37 cellular contexts compared by ENCODE assay signal in genomic region chr3:61568127-61568526, GRCh38. TPM values are rescaled to one million over a fixed set of nuclear protein-coding genes. Genes with fewer than 3 reads are reported as not detected.
"Had no signal": no experiment of that assay in that cellular context is flagged by ENCODE, and none has a peak within 500 bp of the region (broad histone marks: within the 10 kb centered on the region; RNA-seq: fewer than 3 reads in every experiment).

No MANE protein-coding gene starts in this region.

- H3K27ac Mint-ChIP-seq: activated CD4-positive, alpha-beta memory T cell treated with anti-CD3 and anti-CD28 coated beads, Interleukin-2, amount 10 ng/mL, durations not matched to agents 7 days and 5 days; activated CD4-positive, alpha-beta T cell treated with anti-CD3 and anti-CD28 coated beads for 36 hours; activated CD4-positive, alpha-beta T cell treated with anti-CD3 and anti-CD28 coated beads, Interleukin-2, amount 10 ng/mL, durations not matched to agents 7 days and 5 days; activated CD8-positive, alpha-beta memory T cell treated with anti-CD3 and anti-CD28 coated beads, Interleukin-2, amount 10 ng/mL, durations not matched to agents 7 days and 5 days; activated CD8-positive, alpha-beta T cell treated with anti-CD3 and anti-CD28 coated beads, Interleukin-2, amount 10 ng/mL, durations not matched to agents 7 days and 5 days; activated naive CD4-positive, alpha-beta T cell treated with anti-CD3 and anti-CD28 coated beads, Interleukin-2, amount 10 ng/mL, durations not matched to agents 7 days and 5 days; activated naive CD4-positive, alpha-beta T cell treated with anti-CD3 and anti-CD28 coated beads, Interleukin-2, amount 50 U/mL, for 24 hours; activated naive CD8-positive, alpha-beta T cell; activated naive CD8-positive, alpha-beta T cell treated with anti-CD3 and anti-CD28 coated beads, Interleukin-2, amount 10 ng/mL, durations not matched to agents 7 days and 5 days; activated naive CD8-positive, alpha-beta T cell treated with anti-CD3 and anti-CD28 coated beads, Interleukin-2, amount 50 U/mL, for 24 hours; activated T-cell treated with anti-CD3 and anti-CD28 coated beads, Interleukin-2, amount 50 U/mL, for 24 hours; activated T-helper 2 cell treated with anti-CD3 and anti-CD28 coated beads, Interferon-gamma antibody, Interleukin-2, Interleukin-4, amounts not matched to agents 10 μg/mL and 5 μg/mL and 100 μg/mL, durations not matched to agents 14 hours and 24 hours and 36 hours; T-helper 1 cell treated with Interleukin-12 subunit alpha and Interleukin-12 subunit beta and Interleukin-4 antibody, amounts not matched to agents 30 μg/mL and 1 μg/mL, for 36 hours; T-helper 2 cell treated with Interferon-gamma antibody and Interleukin-4, amounts not matched to agents 5 μg/mL and 100 μg/mL, for 36 hours had no signal

- H3K4me3 Mint-ChIP-seq: activated CD4-positive, alpha-beta memory T cell treated with anti-CD3 and anti-CD28 coated beads, Interleukin-2, amount 10 ng/mL, durations not matched to agents 7 days and 5 days; activated CD4-positive, alpha-beta T cell treated with anti-CD3 and anti-CD28 coated beads for 36 hours; activated CD4-positive, alpha-beta T cell treated with anti-CD3 and anti-CD28 coated beads, Interleukin-2, amount 10 ng/mL, durations not matched to agents 7 days and 5 days; activated CD8-positive, alpha-beta memory T cell treated with anti-CD3 and anti-CD28 coated beads, Interleukin-2, amount 10 ng/mL, durations not matched to agents 7 days and 5 days; activated CD8-positive, alpha-beta T cell treated with anti-CD3 and anti-CD28 coated beads, Interleukin-2, amount 10 ng/mL, durations not matched to agents 7 days and 5 days; activated naive CD4-positive, alpha-beta T cell treated with anti-CD3 and anti-CD28 coated beads, Interleukin-2, amount 10 ng/mL, durations not matched to agents 7 days and 5 days; activated naive CD4-positive, alpha-beta T cell treated with anti-CD3 and anti-CD28 coated beads, Interleukin-2, amount 50 U/mL, for 24 hours; activated naive CD8-positive, alpha-beta T cell; activated naive CD8-positive, alpha-beta T cell treated with anti-CD3 and anti-CD28 coated beads, Interleukin-2, amount 10 ng/mL, durations not matched to agents 7 days and 5 days; activated naive CD8-positive, alpha-beta T cell treated with anti-CD3 and anti-CD28 coated beads, Interleukin-2, amount 50 U/mL, for 24 hours; activated T-cell treated with anti-CD3 and anti-CD28 coated beads, Interleukin-2, amount 50 U/mL, for 24 hours; T-helper 1 cell treated with Interleukin-12 subunit alpha and Interleukin-12 subunit beta and Interleukin-4 antibody, amounts not matched to agents 30 μg/mL and 1 μg/mL, for 36 hours; T-helper 2 cell treated with Interferon-gamma antibody and Interleukin-4, amounts not matched to agents 5 μg/mL and 100 μg/mL, for 36 hours had no signal

- H3K27ac ChIP-seq: ascending aorta, body of pancreas, brain microvascular endothelial cell, breast epithelium, VCaP had no signal

- FAIRE-seq: TTC549 had no signal

- H3K4me1 ChIP-seq: breast epithelium had no signal

- H3K4me1 Mint-ChIP-seq: activated CD4-positive, alpha-beta T cell treated with anti-CD3 and anti-CD28 coated beads, Interleukin-2, amount 10 ng/mL, durations not matched to agents 7 days and 5 days; activated CD8-positive, alpha-beta memory T cell treated with anti-CD3 and anti-CD28 coated beads, Interleukin-2, amount 10 ng/mL, durations not matched to agents 7 days and 5 days; activated naive CD8-positive, alpha-beta T cell treated with anti-CD3 and anti-CD28 coated beads, Interleukin-2, amount 10 ng/mL, durations not matched to agents 7 days and 5 days had no signal

- H3K9me3 Mint-ChIP-seq: activated CD4-positive, alpha-beta memory T cell treated with anti-CD3 and anti-CD28 coated beads, Interleukin-2, amount 10 ng/mL, durations not matched to agents 7 days and 5 days; activated CD4-positive, alpha-beta T cell treated with anti-CD3 and anti-CD28 coated beads, Interleukin-2, amount 10 ng/mL, durations not matched to agents 7 days and 5 days; activated naive CD4-positive, alpha-beta T cell treated with anti-CD3 and anti-CD28 coated beads, Interleukin-2, amount 10 ng/mL, durations not matched to agents 7 days and 5 days; activated naive CD4-positive, alpha-beta T cell treated with anti-CD3 and anti-CD28 coated beads, Interleukin-2, amount 50 U/mL, for 24 hours; activated naive CD8-positive, alpha-beta T cell treated with anti-CD3 and anti-CD28 coated beads, Interleukin-2, amount 10 ng/mL, durations not matched to agents 7 days and 5 days; activated naive CD8-positive, alpha-beta T cell treated with anti-CD3 and anti-CD28 coated beads, Interleukin-2, amount 50 U/mL, for 24 hours; activated T-cell treated with anti-CD3 and anti-CD28 coated beads, Interleukin-2, amount 50 U/mL, for 24 hours; activated T-helper 2 cell treated with anti-CD3 and anti-CD28 coated beads, Interferon-gamma antibody, Interleukin-2, Interleukin-4, amounts not matched to agents 10 μg/mL and 5 μg/mL and 100 μg/mL, durations not matched to agents 14 hours and 24 hours and 36 hours; T-helper 1 cell treated with Interleukin-12 subunit alpha and Interleukin-12 subunit beta and Interleukin-4 antibody, amounts not matched to agents 30 μg/mL and 1 μg/mL, for 36 hours; T-helper 2 cell treated with Interferon-gamma antibody and Interleukin-4, amounts not matched to agents 5 μg/mL and 100 μg/mL, for 36 hours had no signal

- H3K36me3 Mint-ChIP-seq: activated CD8-positive, alpha-beta memory T cell treated with anti-CD3 and anti-CD28 coated beads, Interleukin-2, amount 10 ng/mL, durations not matched to agents 7 days and 5 days; activated naive CD4-positive, alpha-beta T cell treated with anti-CD3 and anti-CD28 coated beads, Interleukin-2, amount 10 ng/mL, durations not matched to agents 7 days and 5 days; activated naive CD4-positive, alpha-beta T cell treated with anti-CD3 and anti-CD28 coated beads, Interleukin-2, amount 50 U/mL, for 24 hours; activated naive CD8-positive, alpha-beta T cell; activated naive CD8-positive, alpha-beta T cell treated with anti-CD3 and anti-CD28 coated beads, Interleukin-2, amount 10 ng/mL, durations not matched to agents 7 days and 5 days had no signal

- H3K4me3 ChIP-seq: ascending aorta, body of pancreas, breast epithelium had no signal

- ATAC-seq: activated CD4-positive, alpha-beta T cell treated with anti-CD3 and anti-CD28 coated beads for 36 hours; activated CD4-positive, CD25-positive, alpha-beta regulatory T cell treated with anti-CD3 and anti-CD28 coated beads, Interleukin-2, amount 50 U/mL, for 24 hours; activated CD8-positive, alpha-beta memory T cell treated with anti-CD3 and anti-CD28 coated beads, Interleukin-2, amount 10 ng/mL, durations not matched to agents 7 days and 5 days; activated CD8-positive, alpha-beta T cell treated with anti-CD3 and anti-CD28 coated beads, Interleukin-2, amount 10 ng/mL, durations not matched to agents 7 days and 5 days; activated naive CD8-positive, alpha-beta T cell treated with anti-CD3 and anti-CD28 coated beads, Interleukin-2, amount 50 U/mL, for 24 hours; body of pancreas had no signal

- H3K27me3 ChIP-seq: ascending aorta, body of pancreas, brain microvascular endothelial cell, breast epithelium had no signal

- H3K9me3 ChIP-seq: ascending aorta, body of pancreas, breast epithelium had no signal

- DNase-seq: activated CD4-positive, alpha-beta memory T cell treated with anti-CD3 and anti-CD28 coated beads, Interleukin-2, amount 10 ng/mL, durations not matched to agents 7 days and 5 days; activated CD4-positive, alpha-beta T cell treated with anti-CD3 and anti-CD28 coated beads for 1 hour; activated CD4-positive, alpha-beta T cell treated with anti-CD3 and anti-CD28 coated beads for 36 hours; activated CD4-positive, alpha-beta T cell treated with anti-CD3 and anti-CD28 coated beads for 48 hours; activated CD4-positive, alpha-beta T cell treated with anti-CD3 and anti-CD28 coated beads, Interleukin-2, amount 10 ng/mL, durations not matched to agents 7 days and 5 days; activated CD4-positive, alpha-beta T cell treated with anti-CD3 and anti-CD28 coated beads, Interleukin-2, amount 50 U/mL, for 48 hours; activated CD4-positive, CD25-positive, alpha-beta regulatory T cell; activated CD8-positive, alpha-beta memory T cell treated with anti-CD3 and anti-CD28 coated beads for 24 hours; activated CD8-positive, alpha-beta memory T cell treated with anti-CD3 and anti-CD28 coated beads, Interleukin-2, amount 10 ng/mL, durations not matched to agents 7 days and 5 days; activated CD8-positive, alpha-beta memory T cell treated with anti-CD3 and anti-CD28 coated beads, Interleukin-2, amount 50 U/mL, for 48 hours; activated CD8-positive, alpha-beta T cell treated with anti-CD3 and anti-CD28 coated beads, Interleukin-2, amount 10 ng/mL, durations not matched to agents 7 days and 5 days; activated effector memory CD4-positive, alpha-beta T cell treated with Interleukin-2 at 50 U/mL for 16 hours; activated gamma-delta T cell; activated naive CD4-positive, alpha-beta T cell treated with anti-CD3 and anti-CD28 coated beads, Interleukin-2, amount 10 ng/mL, durations not matched to agents 7 days and 5 days; activated naive CD4-positive, alpha-beta T cell treated with Interleukin-2 at 50 U/mL for 16 hours; activated naive CD8-positive, alpha-beta T cell treated with anti-CD3 and anti-CD28 coated beads, Interleukin-2, amount 10 ng/mL, durations not matched to agents 7 days and 5 days; activated naive CD8-positive, alpha-beta T cell treated with anti-CD3 and anti-CD28 coated beads, Interleukin-2, amount 50 U/mL, for 24 hours; activated T-cell treated with anti-CD3 and anti-CD28 coated beads, Interleukin-2, amount 50 U/mL, for 24 hours; activated T-cell treated with anti-CD3 and anti-CD28 coated beads, Interleukin-2, amount 50 U/mL, for 48 hours; amygdala; anterior cingulate cortex; body of pancreas; brain microvascular endothelial cell; central memory CD4-positive, alpha-beta T cell; T-helper 1 cell; T-helper 2 cell; T-helper 9 cell had no signal

- H3K36me3 ChIP-seq: ascending aorta, brain microvascular endothelial cell, breast epithelium had no signal

RNA-seq across cellular contexts. Expression of gene PTPRG, which starts 6.8 kb away (rescaled TPM):
- total RNA-seq: activated CD4-positive, alpha-beta T cell treated with anti-CD3 and anti-CD28 coated beads, Interleukin-2, amount 10 ng/mL, durations not matched to agents 7 days and 5 days; activated CD8-positive, alpha-beta T cell treated with anti-CD3 and anti-CD28 coated beads, Interleukin-2, amount 10 ng/mL, durations not matched to agents 7 days and 5 days; activated naive CD8-positive, alpha-beta T cell treated with anti-CD3 and anti-CD28 coated beads, Interleukin-2, amount 10 ng/mL, durations not matched to agents 7 days and 5 days had no signal
